In the genomic region with DNA sequence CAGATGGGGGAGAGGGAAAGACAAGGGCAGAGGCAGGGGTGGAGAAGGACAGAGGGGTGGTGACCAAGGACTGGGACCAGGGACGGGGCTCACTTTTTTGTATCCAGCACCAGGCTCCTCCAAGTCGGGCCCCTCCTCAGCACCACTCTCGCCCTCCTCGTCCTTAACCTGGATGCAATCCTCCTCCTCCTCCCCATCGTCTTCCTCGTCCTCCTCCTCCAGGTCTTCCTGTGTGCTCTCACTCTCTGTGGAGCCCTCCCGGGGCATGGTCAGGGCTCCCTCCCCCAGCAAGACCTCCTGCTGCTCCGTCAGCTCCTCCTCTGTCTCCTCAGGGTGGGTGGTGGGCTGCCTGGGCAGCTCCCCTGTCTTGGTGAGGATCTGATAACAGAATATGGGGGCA, we compare ENCODE assay signal across 8 cellular contexts. TPM values are rescaled to one million over a fixed set of nuclear protein-coding genes. Genes with fewer than 3 reads are reported as not detected.
DNase-seq lines count a peak whose midpoint lies in the region; ATAC-seq, FAIRE-seq and TF ChIP-seq lines count a peak whose summit lies in the region.
"Had no signal": no experiment of that assay in that cellular context is flagged by ENCODE, and none has a peak within 500 bp of the region (broad histone marks: within the 10 kb centered on the region; RNA-seq: fewer than 3 reads in every experiment).

No MANE protein-coding gene starts in this region.

- no peak for TF ChIP-seq RAD21 in H1 (IDR thresholded peaks at IDR 0.05 in 1 of 2, conservative IDR thresholded peaks at IDR 0.05 in 1 of 2; ENCODE audit: low read depth in 2 of 2, low read length in 2 of 2)

- peak overlapping the region; percentile 3 for H3K56ac ChIP-seq in H1 (replicated peaks; ENCODE audit: insufficient read length, low read depth, low read length)

- H2AFZ ChIP-seq in H1 (ENCODE audit: low read length): no peak overlapping the region

- intact Hi-C loops in activated CD4-positive, alpha-beta memory T cell treated with anti-CD3 and anti-CD28 coated beads for 36 hours (cut with micrococcal nuclease): no loop called here

- H3K36me3 ChIP-seq in H1 (ENCODE audit: control insufficient read depth in 2 of 4, insufficient read depth in 4 of 4, low read length in 3 of 4): peaks cover 5 to 20% (median 16%) of the 10 kb centered on the region in 4 experiments; a peak in 7 of 8 replicates

- peak overlapping the region; percentile 94; the same call in 1 of the 2 replicates for H2BK12ac ChIP-seq in H1 (ENCODE audit: low read depth, low read length)

- no peak for TF ChIP-seq EP300 in H1 (IDR thresholded peaks at IDR 0.05; ENCODE audit: borderline replicate concordance in 1 of 2, low read depth in 2 of 2, low read length in 2 of 2)

- H3K4me1 ChIP-seq in H1 (replicated peaks in 1 of 4; ENCODE audit: control insufficient read depth in 3 of 4, insufficient read depth in 4 of 4, low read length in 3 of 4): peaks cover 3 to 18% (median 12%) of the 10 kb centered on the region in 4 experiments

- H3K36me3 Mint-ChIP-seq in activated CD4-positive, alpha-beta memory T cell treated with anti-CD3 and anti-CD28 coated beads for 36 hours: peaks cover 4% of the 10 kb centered on the region
- H3K36me3 Mint-ChIP-seq in activated CD4-positive, alpha-beta memory T cell treated with anti-CD3 and anti-CD28 coated beads, Interleukin-2, amount 10 ng/mL, durations not matched to agents 7 days and 5 days (ENCODE audit: low read depth): peaks cover 21% of the 10 kb centered on the region

- H3K27me3 ChIP-seq in H1 (replicated peaks in 1 of 4; ENCODE audit: control insufficient read depth in 3 of 4, extremely low read depth in 1 of 4, insufficient read depth in 3 of 4, low read length in 3 of 4): no peaks in the 10 kb centered on the region

- peak overlapping the region; percentile 70; the same call in 1 of the 2 replicates for H3K27ac ChIP-seq in H1 (ENCODE audit: low read depth, low read length)
- peak overlapping the region in 11 of 21 experiments; percentile 2 to 71 (median 28) for H3K27ac ChIP-seq in skin epidermis

- ATAC-seq in HG03469 (IDR thresholded peaks at IDR 0.05; ENCODE audit: unreplicated experiment): no peak
- ATAC-seq in GM21367 (IDR thresholded peaks at IDR 0.05; ENCODE audit: unreplicated experiment): no peak

- no peak for FAIRE-seq in H1 (lab: Jason Lieb, UNC)

- peaks cover 4% of the 10 kb centered on the region; the same call in 1 of the 2 replicates for H3K23me2 ChIP-seq in H1 (ENCODE audit: low read depth, low read length)

- H2BK120ac ChIP-seq in H1 (replicated peaks; ENCODE audit: low read depth, low read length): no peak overlapping the region

- H3K9ac ChIP-seq in H1 (replicated peaks in 1 of 4; ENCODE audit: extremely low read depth in 1 of 4, low read depth in 3 of 4, low read length in 3 of 4): peak overlapping the region in 3 of 4 experiments; percentile 1 to 62 (median 4); a peak in 1 of 7 replicates

- H3K9me3 ChIP-seq in H1 (ENCODE audit: insufficient read depth in 2 of 2, low read depth in 1 of 2, low read length in 1 of 2): no peaks in the 10 kb centered on the region

- H3K23ac ChIP-seq in H1 (ENCODE audit: insufficient read length): no peak overlapping the region

- H3K9me3 Mint-ChIP-seq in activated CD4-positive, alpha-beta memory T cell treated with anti-CD3 and anti-CD28 coated beads for 36 hours: no peaks in the 10 kb centered on the region
- no peaks in the 10 kb centered on the region for H3K9me3 Mint-ChIP-seq in activated CD4-positive, alpha-beta memory T cell treated with anti-CD3 and anti-CD28 coated beads, Interleukin-2, amount 10 ng/mL, durations not matched to agents 7 days and 5 days

- peak overlapping the region; percentile 27 for H3K4ac ChIP-seq in H1 (replicated peaks; ENCODE audit: insufficient read length, low read depth, low read length)

- peak overlapping the region; percentile 69; the same call in 1 of the 2 replicates for H2AK5ac ChIP-seq in H1 (ENCODE audit: low read depth, low read length)

- peaks cover 0 to 2% of the 10 kb centered on the region in 2 experiments for H4K20me1 ChIP-seq in H1 (replicated peaks in 1 of 2; ENCODE audit: control insufficient read depth in 1 of 2, insufficient read depth in 2 of 2, low read length in 2 of 2)

- peak overlapping the region; percentile 83 for H4K5ac ChIP-seq in H1 (ENCODE audit: insufficient read length, low read depth, low read length)

- H2BK20ac ChIP-seq in H1 (ENCODE audit: low read length): no peak overlapping the region; the same call in 1 of the 2 replicates

- H4K8ac ChIP-seq in H1 (ENCODE audit: extremely low read depth, insufficient read depth, low read length): peak overlapping the region; percentile 28; the same call in 1 of the 2 replicates

- peak overlapping the region; percentile 66 to 71 for H3K4me2 ChIP-seq in H1 (ENCODE audit: insufficient read depth in 1 of 2, low read depth in 2 of 2, low read length in 2 of 2)

- no peak for TF ChIP-seq POLR2A in H1 (IDR thresholded peaks at IDR 0.05; ENCODE audit: control extremely low read depth in 1 of 2, low read depth in 2 of 2, low read length in 2 of 2)

- H3K18ac ChIP-seq in H1 (ENCODE audit: extremely low read depth, low read length): peak overlapping the region; percentile 71

- H3K14ac ChIP-seq in H1 (ENCODE audit: insufficient read length): no peak overlapping the region

- H2BK5ac ChIP-seq in H1 (ENCODE audit: low read depth, low read length): peak overlapping the region; percentile 96

- peak overlapping the region in 3 of 4 experiments; percentile 19 to 46 (median 24); a peak in 5 of 8 replicates for H3K4me3 ChIP-seq in H1 (ENCODE audit: extremely low read depth in 1 of 4, insufficient read depth in 2 of 4, low read depth in 3 of 4, low read length in 4 of 4)
- H3K4me3 ChIP-seq in skin epidermis: no peak overlapping the region

- WGBS in H1 (ENCODE audit: extremely low coverage in 1 of 2, insufficient coverage in 1 of 2, insufficient read length in 1 of 2, insufficient replicate concordance in 2 of 2, low coverage in 1 of 2, low lambda C conversion rate in 2 of 2, missing lambda C conversion rate in 1 of 2), 2 experiments: 44% methylated on average over 4 of the region's 8 CpGs; no CpG with 5 or more reads in 1 of the 2 experiments

- CTCF ChIA-PET in activated CD4-positive, alpha-beta memory T cell treated with anti-CD3 and anti-CD28 coated beads for 36 hours (lab: Charles Lee): interaction anchor here (0.6 to 1.2 kb wide), 3 partner anchors 28 to 99 kb away, joined by 3 to 4 read pairs (median 3); partner anchors contain the start of gene HDAC5
- CTCF ChIA-PET in activated CD4-positive, alpha-beta memory T cell treated with anti-CD3 and anti-CD28 coated beads, Interleukin-2, amount 10 ng/mL, durations not matched to agents 7 days and 5 days (lab: Charles Lee): interaction anchor here (1.1 to 1.2 kb wide), 2 partner anchors 63 to 81 kb away, joined by 3 to 5 read pairs; no protein-coding TSS in a partner anchor
- CTCF ChIA-PET in H1 (lab: Charles Lee; ENCODE audit: partially characterized antibody): interaction anchor here (0.6 to 34.4 kb wide), 12 partner anchors 9 to 105 kb away, joined by 3 to 638 read pairs (median 4); partner anchors contain the start of genes G6PC3 and HDAC5

- peak overlapping the region; percentile 74 for H3K27ac Mint-ChIP-seq in activated CD4-positive, alpha-beta memory T cell treated with anti-CD3 and anti-CD28 coated beads for 36 hours
- no peak overlapping the region for H3K27ac Mint-ChIP-seq in activated CD4-positive, alpha-beta memory T cell treated with anti-CD3 and anti-CD28 coated beads, Interleukin-2, amount 10 ng/mL, durations not matched to agents 7 days and 5 days

- DNase-seq in activated CD4-positive, alpha-beta memory T cell treated with anti-CD3 and anti-CD28 coated beads for 36 hours: no peak
- DNase-seq in activated CD4-positive, alpha-beta memory T cell treated with anti-CD3 and anti-CD28 coated beads, Interleukin-2, amount 10 ng/mL, durations not matched to agents 7 days and 5 days: no peak
- DNase-seq in H1 (ENCODE audit: low read depth in 1 of 2, low spot score in 2 of 2): no peak
- DNase-seq: NCI-H1417 treated with DMSO at 0.1 percent for 48 hours, RPMI8226 had no signal

- no peaks in the 10 kb centered on the region for H3K27me3 Mint-ChIP-seq in activated CD4-positive, alpha-beta memory T cell treated with anti-CD3 and anti-CD28 coated beads for 36 hours
- no peaks in the 10 kb centered on the region for H3K27me3 Mint-ChIP-seq in activated CD4-positive, alpha-beta memory T cell treated with anti-CD3 and anti-CD28 coated beads, Interleukin-2, amount 10 ng/mL, durations not matched to agents 7 days and 5 days

- peak overlapping the region; percentile 65; the same call in 1 of the 2 replicates for H2BK15ac ChIP-seq in H1 (ENCODE audit: low read length)

- no peaks in the 10 kb centered on the region for H3K79me2 ChIP-seq in H1 (ENCODE audit: control insufficient read depth in 1 of 2, insufficient read depth in 2 of 2, low read length in 2 of 2)

- peaks cover 5% of the 10 kb centered on the region; the same call in 1 of the 2 replicates for H3K79me1 ChIP-seq in H1 (ENCODE audit: low read depth, low read length)

- POLR2A ChIA-PET in activated CD4-positive, alpha-beta memory T cell treated with anti-CD3 and anti-CD28 coated beads for 36 hours (lab: Charles Lee): no interaction called here
- POLR2A ChIA-PET in activated CD4-positive, alpha-beta memory T cell treated with anti-CD3 and anti-CD28 coated beads, Interleukin-2, amount 10 ng/mL, durations not matched to agents 7 days and 5 days (lab: Charles Lee): no interaction called here
- POLR2A ChIA-PET in H1 (lab: Charles Lee; ENCODE audit: partially characterized antibody): interaction anchor here (1.1 to 3.6 kb wide), 14 partner anchors 9 to 89 kb away, joined by 3 to 17 read pairs (median 6); partner anchors contain the start of genes G6PC3, HDAC5, LSM12 and TMEM101

- TF ChIP-seq CTCF in H1 (IDR thresholded peaks at IDR 0.05; ENCODE audit: control extremely low read depth in 1 of 3, insufficient read depth in 1 of 3, low read depth in 1 of 3, low read length in 3 of 3): no peak

- H3K4me1 Mint-ChIP-seq in activated CD4-positive, alpha-beta memory T cell treated with anti-CD3 and anti-CD28 coated beads for 36 hours (ENCODE audit: low read depth): peaks cover 18% of the 10 kb centered on the region
- peaks cover 10% of the 10 kb centered on the region for H3K4me1 Mint-ChIP-seq in activated CD4-positive, alpha-beta memory T cell treated with anti-CD3 and anti-CD28 coated beads, Interleukin-2, amount 10 ng/mL, durations not matched to agents 7 days and 5 days

- no peak overlapping the region for H3K4me3 Mint-ChIP-seq in activated CD4-positive, alpha-beta memory T cell treated with anti-CD3 and anti-CD28 coated beads for 36 hours
- no peak overlapping the region for H3K4me3 Mint-ChIP-seq in activated CD4-positive, alpha-beta memory T cell treated with anti-CD3 and anti-CD28 coated beads, Interleukin-2, amount 10 ng/mL, durations not matched to agents 7 days and 5 days

- peak overlapping the region; percentile 97 for H4K91ac ChIP-seq in H1 (replicated peaks; ENCODE audit: insufficient read length, low read length)

RNA-seq across cellular contexts. Expression of gene G6PC3, which starts 16.8 kb away (rescaled TPM):
- 10 to 100 TPM; 20.7 to 21.9 TPM for total RNA-seq in activated CD4-positive, alpha-beta memory T cell treated with anti-CD3 and anti-CD28 coated beads for 36 hours
- total RNA-seq in activated CD4-positive, alpha-beta memory T cell treated with anti-CD3 and anti-CD28 coated beads, Interleukin-2, amount 10 ng/mL, durations not matched to agents 7 days and 5 days: 10 to 100 TPM; 19.3 to 19.9 TPM
- 104 and 114 TPM in 2 replicates for total RNA-seq in H1 (2021; fragmentation: NEBNext Ultra II Directional; extraction: Animal tissue kit (Norgen Biotek cat#: 25700))
- polyA plus RNA-seq in H1 (2011; rRNA removed): 343 and 436 TPM in 2 replicates
- polyA plus RNA-seq in H1 (2011; cell fraction: cytosol; rRNA removed): 191 TPM
- 198 TPM for polyA plus RNA-seq in H1 (2011; cell fraction: nucleus; rRNA removed)
- polyA plus RNA-seq in H1 (2012, experiment 1 of 2): 143 to 233 TPM (median 204 TPM) in 4 replicates
- polyA plus RNA-seq in H1 (2012, experiment 2 of 2): 249 TPM
- polyA plus RNA-seq in H1 (2013, experiment 1 of 2): 394 TPM
- polyA plus RNA-seq in H1 (2013, experiment 2 of 2): 451 TPM
- 132 and 168 TPM in 2 replicates for polyA minus RNA-seq in H1 (2011; rRNA and poly(A)+ RNA removed)
- polyA minus RNA-seq in H1 (2011; cell fraction: cytosol; rRNA and poly(A)+ RNA removed): 151 TPM
- polyA minus RNA-seq in H1 (2011; cell fraction: nucleus; rRNA and poly(A)+ RNA removed): 96.9 TPM

RNA-seq across cellular contexts. Expression of gene LSM12, which starts 20.8 kb away (rescaled TPM):
- total RNA-seq in activated CD4-positive, alpha-beta memory T cell treated with anti-CD3 and anti-CD28 coated beads for 36 hours: 10 to 100 TPM; 76.8 to 81.8 TPM
- total RNA-seq in activated CD4-positive, alpha-beta memory T cell treated with anti-CD3 and anti-CD28 coated beads, Interleukin-2, amount 10 ng/mL, durations not matched to agents 7 days and 5 days: 10 to 100 TPM; 61.1 to 62.8 TPM
- 118 and 142 TPM in 2 replicates for total RNA-seq in H1 (2021; fragmentation: NEBNext Ultra II Directional; extraction: Animal tissue kit (Norgen Biotek cat#: 25700))
- 51.6 and 69.8 TPM in 2 replicates for polyA plus RNA-seq in H1 (2011; rRNA removed)
- polyA plus RNA-seq in H1 (2011; cell fraction: cytosol; rRNA removed): 57.3 TPM
- polyA plus RNA-seq in H1 (2011; cell fraction: nucleus; rRNA removed): 31.1 TPM
- 59.4 to 75.6 TPM (median 69.7 TPM) in 4 replicates for polyA plus RNA-seq in H1 (2012, experiment 1 of 2)
- polyA plus RNA-seq in H1 (2012, experiment 2 of 2): 76.0 TPM
- 126 TPM for polyA plus RNA-seq in H1 (2013, experiment 1 of 2)
- polyA plus RNA-seq in H1 (2013, experiment 2 of 2): 129 TPM
- 83.5 and 95.8 TPM in 2 replicates for polyA minus RNA-seq in H1 (2011; rRNA and poly(A)+ RNA removed)
- 54.6 TPM for polyA minus RNA-seq in H1 (2011; cell fraction: cytosol; rRNA and poly(A)+ RNA removed)
- polyA minus RNA-seq in H1 (2011; cell fraction: nucleus; rRNA and poly(A)+ RNA removed): 32.1 TPM

RNA-seq across cellular contexts. Expression of gene HDAC5, which starts 36.1 kb away (rescaled TPM):
- 10 to 100 TPM; 18.0 to 19.0 TPM for total RNA-seq in activated CD4-positive, alpha-beta memory T cell treated with anti-CD3 and anti-CD28 coated beads for 36 hours
- 10 to 100 TPM; 42.2 to 42.7 TPM for total RNA-seq in activated CD4-positive, alpha-beta memory T cell treated with anti-CD3 and anti-CD28 coated beads, Interleukin-2, amount 10 ng/mL, durations not matched to agents 7 days and 5 days
- 48.5 and 54.0 TPM in 2 replicates for total RNA-seq in H1 (2021; fragmentation: NEBNext Ultra II Directional; extraction: Animal tissue kit (Norgen Biotek cat#: 25700))
- polyA plus RNA-seq in H1 (2011; rRNA removed): 54.4 and 79.2 TPM in 2 replicates
- polyA plus RNA-seq in H1 (2011; cell fraction: cytosol; rRNA removed): 78.3 TPM
- 103 TPM for polyA plus RNA-seq in H1 (2011; cell fraction: nucleus; rRNA removed)
- polyA plus RNA-seq in H1 (2012, experiment 1 of 2): 31.8 to 62.6 TPM (median 53.9 TPM) in 4 replicates
- 44.0 TPM for polyA plus RNA-seq in H1 (2012, experiment 2 of 2)
- polyA plus RNA-seq in H1 (2013, experiment 1 of 2): 23.8 TPM
- polyA plus RNA-seq in H1 (2013, experiment 2 of 2): 23.7 TPM
- 77.4 and 115 TPM in 2 replicates for polyA minus RNA-seq in H1 (2011; rRNA and poly(A)+ RNA removed)
- polyA minus RNA-seq in H1 (2011; cell fraction: cytosol; rRNA and poly(A)+ RNA removed): 41.8 TPM
- polyA minus RNA-seq in H1 (2011; cell fraction: nucleus; rRNA and poly(A)+ RNA removed): 57.9 TPM

RNA-seq across cellular contexts. Expression of gene HROB, which starts 54.4 kb away (rescaled TPM):
- 10 to 100 TPM; 17.9 to 19.8 TPM for total RNA-seq in activated CD4-positive, alpha-beta memory T cell treated with anti-CD3 and anti-CD28 coated beads for 36 hours
- 10 to 100 TPM; 13.4 to 13.5 TPM for total RNA-seq in activated CD4-positive, alpha-beta memory T cell treated with anti-CD3 and anti-CD28 coated beads, Interleukin-2, amount 10 ng/mL, durations not matched to agents 7 days and 5 days
- 18.8 and 19.4 TPM in 2 replicates for total RNA-seq in H1 (2021; fragmentation: NEBNext Ultra II Directional; extraction: Animal tissue kit (Norgen Biotek cat#: 25700))
- 21.6 and 24.1 TPM in 2 replicates for polyA plus RNA-seq in H1 (2011; rRNA removed)
- polyA plus RNA-seq in H1 (2011; cell fraction: cytosol; rRNA removed): 17.5 TPM
- polyA plus RNA-seq in H1 (2011; cell fraction: nucleus; rRNA removed): 32.1 TPM
- polyA plus RNA-seq in H1 (2012, experiment 1 of 2): 16.3 to 20.8 TPM (median 17.6 TPM) in 4 replicates
- 16.8 TPM for polyA plus RNA-seq in H1 (2012, experiment 2 of 2)
- polyA plus RNA-seq in H1 (2013, experiment 1 of 2): 10.8 TPM
- 10.3 TPM for polyA plus RNA-seq in H1 (2013, experiment 2 of 2)
- polyA minus RNA-seq in H1 (2011; rRNA and poly(A)+ RNA removed): 35.7 and 36.8 TPM in 2 replicates
- polyA minus RNA-seq in H1 (2011; cell fraction: cytosol; rRNA and poly(A)+ RNA removed): 17.8 TPM
- polyA minus RNA-seq in H1 (2011; cell fraction: nucleus; rRNA and poly(A)+ RNA removed): 18.6 TPM

Comparison
In these comparisons a context has a peak if more than half of its experiments do, and no peak if none do; other contexts are left out.
1. H3K4me3 ChIP-seq: peak in H1 (3 of 4); none in skin epidermis (0 of 7).